In genomic region chr1:89980605-89981004, GRCh38 we compare ENCODE assay signal across 16 cellular contexts. TPM values are rescaled to one million over a fixed set of nuclear protein-coding genes. Genes with fewer than 3 reads are reported as not detected.
DNase-seq lines count a peak whose midpoint lies in the region; ATAC-seq and TF ChIP-seq lines count a peak whose summit lies in the region.
"Had no signal": no experiment of that assay in that cellular context is flagged by ENCODE, and none has a peak within 500 bp of the region (broad histone marks: within the 10 kb centered on the region; RNA-seq: fewer than 3 reads in every experiment).

No MANE protein-coding gene starts in this region.

- no peak overlapping the region for H2BK120ac ChIP-seq in IMR-90 (ENCODE audit: low read depth, low read length)

- TF ChIP-seq CTCF in IMR-90 (conservative IDR thresholded peaks at IDR 0.05; ENCODE audit: low read depth, low read length) (no peak), gastroesophageal sphincter (IDR thresholded peaks at IDR 0.05) (no peak)

- no peak overlapping the region for H4K5ac ChIP-seq in IMR-90 (ENCODE audit: low read depth, low read length)

- no peak overlapping the region for H3K56ac ChIP-seq in IMR-90 (ENCODE audit: extremely low read depth, insufficient read depth, low read length)

- no peaks in the 10 kb centered on the region for H3K79me1 ChIP-seq in IMR-90 (ENCODE audit: low read depth in 1 of 2, low read length in 2 of 2)

- no peak for TF ChIP-seq RAD21 in IMR-90 (IDR thresholded peaks at IDR 0.05; ENCODE audit: low read length)

- BruUV-seq in IMR-90 (replicated peaks; lab: Mats Ljungman, UMichigan) = no TSS peak

- no peak overlapping the region for H3K4me3 ChIP-seq in IMR-90 (ENCODE audit: insufficient read depth, low read depth, low read length)
- peak overlapping the region; percentile 1; the same call in 1 of the 2 replicates for H3K4me3 ChIP-seq in SK-N-MC
- no peak overlapping the region for H3K4me3 ChIP-seq in gastroesophageal sphincter
- H3K4me3 ChIP-seq: uterus had no signal

- no peak overlapping the region for H3K27ac Mint-ChIP-seq in activated T-helper 2 cell treated with anti-CD3 and anti-CD28 coated beads, Interferon-gamma antibody, Interleukin-2, Interleukin-4, amounts not matched to agents 10 μg/mL and 5 μg/mL and 100 μg/mL, durations not matched to agents 14 hours and 24 hours and 36 hours
- H3K27ac Mint-ChIP-seq: activated CD8-positive, alpha-beta T cell treated with anti-CD3 and anti-CD28 coated beads, Interleukin-2, amount 10 ng/mL, durations not matched to agents 7 days and 5 days; mesothelial cell of epicardium had no signal

- no peak overlapping the region for H2AK9ac ChIP-seq in IMR-90 (replicated peaks; ENCODE audit: low read depth, low read length, poor library complexity)

- CTCF ChIA-PET in IMR-90 (lab: Yijun Ruan, JAX) = interaction anchor here (1.2 kb wide), 1 partner anchor 176 kb away, joined by 5 read pairs; no protein-coding TSS in a partner anchor

- H3K27me3 Mint-ChIP-seq in activated T-helper 2 cell treated with anti-CD3 and anti-CD28 coated beads, Interferon-gamma antibody, Interleukin-2, Interleukin-4, amounts not matched to agents 10 μg/mL and 5 μg/mL and 100 μg/mL, durations not matched to agents 14 hours and 24 hours and 36 hours (ENCODE audit: low read depth) = peaks cover 9% of the 10 kb centered on the region

- ATAC-seq in IMR-90 (ENCODE audit: low read depth) (peak; percentile 60; the same call in 1 of the 2 replicates), gastroesophageal sphincter (no peak)
- ATAC-seq: activated CD8-positive, alpha-beta T cell treated with anti-CD3 and anti-CD28 coated beads, Interleukin-2, amount 10 ng/mL, durations not matched to agents 7 days and 5 days had no signal

- peaks cover 6% of the 10 kb centered on the region for H3K4me1 ChIP-seq in IMR-90 (ENCODE audit: control insufficient read depth, insufficient read depth, low read length)
- no peaks in the 10 kb centered on the region for H3K4me1 ChIP-seq in gastroesophageal sphincter
- H3K4me1 ChIP-seq: uterus had no signal

- H3K23ac ChIP-seq in IMR-90 (ENCODE audit: low read depth, low read length) = no peak overlapping the region

- H3K14ac ChIP-seq in IMR-90 (replicated peaks; ENCODE audit: low read depth, low read length) = 0 out of 2 replicates have a peak overlapping the region, but pooled peaks have one; percentile 19

- H4K20me1 ChIP-seq in IMR-90 (ENCODE audit: insufficient read depth, low read length) = no peaks in the 10 kb centered on the region

- H3K27me3 ChIP-seq in IMR-90 (ENCODE audit: control insufficient read depth, insufficient read depth, low read length) (no peaks in the 10 kb centered on the region), gastroesophageal sphincter (no peaks in the 10 kb centered on the region)
- H3K27me3 ChIP-seq: uterus had no signal

- no peak overlapping the region for H2AFZ ChIP-seq in IMR-90 (replicated peaks; ENCODE audit: low read length, poor library complexity)

- H2BK20ac ChIP-seq in IMR-90 (ENCODE audit: low read depth, low read length) = peak overlapping the region; percentile 70; the same call in 1 of the 2 replicates

- H3K9ac ChIP-seq in IMR-90 (ENCODE audit: low read depth, low read length) (no peak overlapping the region), SK-N-MC (ENCODE audit: insufficient read length) (no peak overlapping the region)

- no peak overlapping the region for H2BK15ac ChIP-seq in IMR-90 (ENCODE audit: low read depth, low read length)

- no peak overlapping the region for H4K91ac ChIP-seq in IMR-90 (ENCODE audit: insufficient read depth, low read depth, low read length)

- no peak overlapping the region for H4K8ac ChIP-seq in IMR-90 (ENCODE audit: low read depth in 2 of 2, low read length in 2 of 2)

- H3K36me3 Mint-ChIP-seq in activated T-helper 2 cell treated with anti-CD3 and anti-CD28 coated beads, Interferon-gamma antibody, Interleukin-2, Interleukin-4, amounts not matched to agents 10 μg/mL and 5 μg/mL and 100 μg/mL, durations not matched to agents 14 hours and 24 hours and 36 hours (ENCODE audit: low read depth) = no peaks in the 10 kb centered on the region
- H3K36me3 Mint-ChIP-seq: mesothelial cell of epicardium had no signal

- H3K27ac ChIP-seq in IMR-90 (ENCODE audit: insufficient read depth, low read length) (no peak overlapping the region), SK-N-MC (no peak overlapping the region), gastroesophageal sphincter (no peak overlapping the region)
- H3K27ac ChIP-seq: C4-2B, uterus had no signal

- peak; percentile 11 for DNase-seq in NCI-H146 (lab: John Stamatoyannopoulos, UW)
- DNase-seq in NCI-H146 treated with DMSO at 0.1 percent for 48 hours (lab: John Stamatoyannopoulos, UW; ENCODE audit: unreplicated experiment) = no peak
- DNase-seq in IMR-90 = no peak
- DNase-seq in SK-N-MC (ENCODE audit: low read depth, low spot score) = peak; percentile 82
- peak; percentile 64 for DNase-seq in left kidney (ENCODE audit: low read depth, low spot score)
- DNase-seq in activated T-helper 2 cell treated with anti-CD3 and anti-CD28 coated beads, Interferon-gamma antibody, Interleukin-2, Interleukin-4, amounts not matched to agents 10 μg/mL and 5 μg/mL and 100 μg/mL, durations not matched to agents 14 hours and 24 hours and 36 hours (ENCODE audit: low spot score) = no peak
- no peak for DNase-seq in cortex of kidney (lab: John Stamatoyannopoulos, UW)
- DNase-seq: activated CD8-positive, alpha-beta T cell treated with anti-CD3 and anti-CD28 coated beads, Interleukin-2, amount 10 ng/mL, durations not matched to agents 7 days and 5 days; amygdala; DMS79 treated with DMSO at 0.1 percent for 48 hours; head of caudate nucleus; NCI-H510A; uterus had no signal

- dilution Hi-C loops in IMR-90 (cut with HindIII; ENCODE audit: low sequenced_read_pairs, unreplicated experiment) = no loop called here

- no CpG with 5 or more reads among the region's 4 CpGs for WGBS in IMR-90 (ENCODE audit: extremely low coverage in 2 of 2, insufficient read length in 1 of 2), 2 experiments
- WGBS in gastroesophageal sphincter (ENCODE audit: low coverage in 1 of 2), 2 donors = 58 to 71% methylated on average over 4 of the region's 4 CpGs

- H3K9me3 ChIP-seq in IMR-90 (ENCODE audit: control insufficient read depth, insufficient read depth, low read length) = no peaks in the 10 kb centered on the region
- no peaks in the 10 kb centered on the region for H3K9me3 ChIP-seq in SK-N-MC (ENCODE audit: low read depth, low read length)
- H3K9me3 ChIP-seq in gastroesophageal sphincter = no peaks in the 10 kb centered on the region
- H3K9me3 ChIP-seq: uterus had no signal

- H3K9me3 Mint-ChIP-seq in activated T-helper 2 cell treated with anti-CD3 and anti-CD28 coated beads, Interferon-gamma antibody, Interleukin-2, Interleukin-4, amounts not matched to agents 10 μg/mL and 5 μg/mL and 100 μg/mL, durations not matched to agents 14 hours and 24 hours and 36 hours = no peaks in the 10 kb centered on the region
- H3K9me3 Mint-ChIP-seq: mesothelial cell of epicardium had no signal

- no peak overlapping the region for H2BK5ac ChIP-seq in IMR-90 (ENCODE audit: low read depth, low read length, poor library complexity, severe bottlenecking)

- intact Hi-C loops in IMR-90 (cut with micrococcal nuclease) = no loop called here
- intact Hi-C loops in activated T-helper 2 cell treated with anti-CD3 and anti-CD28 coated beads, Interferon-gamma antibody, Interleukin-2, Interleukin-4, amounts not matched to agents 10 μg/mL and 5 μg/mL and 100 μg/mL, durations not matched to agents 14 hours and 24 hours and 36 hours (cut with micrococcal nuclease) = no loop called here

- in situ Hi-C loops in IMR-90 (cut with MboI; ENCODE audit: low sequenced_read_pairs) = loop anchor here (25.0 kb wide), 1 partner anchor 493 kb away; no protein-coding TSS in a partner anchor

- no peak overlapping the region for H3K4ac ChIP-seq in IMR-90 (ENCODE audit: low read depth, low read length)

- H3K4me1 Mint-ChIP-seq in activated T-helper 2 cell treated with anti-CD3 and anti-CD28 coated beads, Interferon-gamma antibody, Interleukin-2, Interleukin-4, amounts not matched to agents 10 μg/mL and 5 μg/mL and 100 μg/mL, durations not matched to agents 14 hours and 24 hours and 36 hours (ENCODE audit: low read depth) = peaks cover 2% of the 10 kb centered on the region

- no peak overlapping the region for H2AK5ac ChIP-seq in IMR-90 (ENCODE audit: low read depth, low read length)

- H3K36me3 ChIP-seq in IMR-90 (ENCODE audit: control insufficient read depth, insufficient read depth, low read length) (no peaks in the 10 kb centered on the region), SK-N-MC (ENCODE audit: insufficient read depth, low read length) (no peaks in the 10 kb centered on the region), gastroesophageal sphincter (no peaks in the 10 kb centered on the region)
- H3K36me3 ChIP-seq: uterus had no signal

- TF ChIP-seq EP300 in gastroesophageal sphincter (IDR thresholded peaks at IDR 0.05) = no peak

- POLR2A ChIA-PET in IMR-90 (lab: Charles Lee; ENCODE audit: unreplicated experiment) = no interaction called here

- no peak overlapping the region for H3K4me3 Mint-ChIP-seq in activated T-helper 2 cell treated with anti-CD3 and anti-CD28 coated beads, Interferon-gamma antibody, Interleukin-2, Interleukin-4, amounts not matched to agents 10 μg/mL and 5 μg/mL and 100 μg/mL, durations not matched to agents 14 hours and 24 hours and 36 hours (ENCODE audit: low read depth)
- H3K4me3 Mint-ChIP-seq: activated CD8-positive, alpha-beta T cell treated with anti-CD3 and anti-CD28 coated beads, Interleukin-2, amount 10 ng/mL, durations not matched to agents 7 days and 5 days; mesothelial cell of epicardium had no signal

- H3K4me2 ChIP-seq in IMR-90 (ENCODE audit: low read depth, low read length) = no peak overlapping the region

- no peak overlapping the region for H3K18ac ChIP-seq in IMR-90 (ENCODE audit: low read depth, low read length)

- no peaks in the 10 kb centered on the region for H3K9me1 ChIP-seq in IMR-90 (ENCODE audit: insufficient read depth, low read length)

- TF ChIP-seq POLR2A in IMR-90 (IDR thresholded peaks at IDR 0.05; ENCODE audit: low read depth, low read length) (no peak), gastroesophageal sphincter (IDR thresholded peaks at IDR 0.05) (no peak)

TF ChIP-seq in IMR-90, 13 proteins besides CTCF, POLR2A, EP300 and RAD21 (continues in another document):
- TF ChIP-seq MAFK (IDR thresholded peaks at IDR 0.05; ENCODE audit: low read depth, low read length) (no peak), MAZ (IDR thresholded peaks at IDR 0.05; ENCODE audit: borderline replicate concordance, low read depth, low read length) (no peak), MXI1 (IDR thresholded peaks at IDR 0.05; ENCODE audit: borderline replicate concordance, low read depth, low read length) (no peak), RFX5 (IDR thresholded peaks at IDR 0.05; ENCODE audit: low read depth, low read length) (no peak)

RNA-seq across cellular contexts. Expression of gene ZNF326, which starts 14.3 kb away (rescaled TPM):
- total RNA-seq in IMR-90 (2012; rRNA removed) (4.5 and 10.0 TPM in 2 replicates), gastroesophageal sphincter (10 to 100 TPM in 2 of 4 donors, 1 to 10 TPM in 2; 8.2 to 22.7 (median 14.1) TPM)
- 13.1 and 17.0 TPM in 2 replicates for polyA plus RNA-seq in IMR-90 (2012; rRNA removed)
- polyA plus RNA-seq in IMR-90 (2012; cell fraction: cytosol; rRNA removed) = 3.3 and 3.7 TPM in 2 replicates
- polyA plus RNA-seq in IMR-90 (2012; cell fraction: nucleus; rRNA removed; ENCODE audit: low replicate concordance) = 8.9 and 23.9 TPM in 2 replicates
- 32.8 and 33.1 TPM in 2 replicates for total RNA-seq in activated T-helper 2 cell treated with anti-CD3 and anti-CD28 coated beads, Interferon-gamma antibody, Interleukin-2, Interleukin-4, amounts not matched to agents 10 μg/mL and 5 μg/mL and 100 μg/mL, durations not matched to agents 14 hours and 24 hours and 36 hours

Comparison
In these comparisons a context has a peak if more than half of its experiments do, and no peak if none do; other contexts are left out.
1. DNase-seq: peak in NCI-H146 (single experiment), SK-N-MC (single experiment) and left kidney (single experiment); none in NCI-H146 treated with DMSO at 0.1 percent for 48 hours (single experiment), IMR-90 (single experiment), activated T-helper 2 cell treated with anti-CD3 and anti-CD28 coated beads, Interferon-gamma antibody, Interleukin-2, Interleukin-4, amounts not matched to agents 10 μg/mL and 5 μg/mL and 100 μg/mL, durations not matched to agents 14 hours and 24 hours and 36 hours (single experiment) and cortex of kidney (single experiment).